21 cellular contexts compared by ENCODE assay signal in genomic region chr6:125233216-125233615, GRCh38.
DNase-seq lines count a peak whose midpoint lies in the region; ATAC-seq and TF ChIP-seq lines count a peak whose summit lies in the region.
"Had no signal": no experiment of that assay in that cellular context is flagged by ENCODE, and none has a peak within 500 bp of the region (broad histone marks: within the 10 kb centered on the region; RNA-seq: fewer than 3 reads in every experiment).

No MANE protein-coding gene starts in this region.

- intact Hi-C loops in tibial artery (cut with DNase I; ENCODE audit: low total_unique reads) = no loop called here

- H3K4me3 ChIP-seq in GM23248 (no peak overlapping the region), neural cell (ENCODE audit: low read length) (no peak overlapping the region), tibial artery (no peak overlapping the region)
- H3K4me3 ChIP-seq: A549, GM12878, SJCRH30 had no signal

- TF ChIP-seq EP300 in neural cell (conservative IDR thresholded peaks at IDR 0.05; ENCODE audit: poor library complexity, severe bottlenecking) = no peak

- H3K9me2 ChIP-seq in GM23248 (ENCODE audit: insufficient read depth) (peaks cover 3% of the 10 kb centered on the region; the same call in 1 of the 2 replicates), neural cell (ENCODE audit: insufficient read depth, low read length) (no peaks in the 10 kb centered on the region)

- H3K9ac ChIP-seq in GM23248 (no peak overlapping the region), neural cell (ENCODE audit: low read length) (no peak overlapping the region)

- DNase-seq in GM23248 (peak; percentile 2), NCI-H226 (peak; percentile 39), caudate nucleus (lab: John Stamatoyannopoulos, UW) (no peak), tibial artery (no peak)
- DNase-seq in activated T-cell treated with anti-CD3 and anti-CD28 coated beads, Interleukin-2, amount 50 U/mL, for 4 hours = no peak
- no peak for DNase-seq in activated T-cell treated with anti-CD3 and anti-CD28 coated beads, Interleukin-2, amount 50 U/mL, for 1 hour
- DNase-seq: DND-41, KG1, MV-4-11, NCI-H1105 treated with DMSO at 0.1 percent for 48 hours, NCI-H2029 treated with DMSO at 0.1 percent for 48 hours, NCI-H446, NCI-H526, OCI-M1, SJCRH30 had no signal

- H3F3A ChIP-seq in GM23248 (ENCODE audit: insufficient read depth) (peaks cover 6% of the 10 kb centered on the region; the same call in 1 of the 2 replicates), neural cell (ENCODE audit: insufficient read depth, low read length, poor library complexity, severe bottlenecking) (no peaks in the 10 kb centered on the region)

- no peaks in the 10 kb centered on the region for H3K36me3 Mint-ChIP-seq in activated T-cell treated with anti-CD3 and anti-CD28 coated beads, Interleukin-2, amount 50 U/mL, for 4 hours (ENCODE audit: insufficient read depth)
- H3K36me3 Mint-ChIP-seq: CD14-positive monocyte had no signal

- H3K27me3 ChIP-seq in GM23248 (replicated peaks; ENCODE audit: insufficient read depth) (no peaks in the 10 kb centered on the region), neural cell (ENCODE audit: insufficient read depth, low read depth, low read length) (no peaks in the 10 kb centered on the region), tibial artery (no peaks in the 10 kb centered on the region)
- H3K27me3 ChIP-seq: SJCRH30 had no signal

- H3K4me2 ChIP-seq in GM23248 (ENCODE audit: unreplicated experiment) = peak overlapping the region; percentile 33
- no peak overlapping the region for H3K4me2 ChIP-seq in neural cell (ENCODE audit: low read length)
- H3K4me2 ChIP-seq: A549 had no signal

- TF ChIP-seq RAD21 in neural cell (conservative IDR thresholded peaks at IDR 0.05) = no peak

- ATAC-seq in activated T-cell treated with anti-CD3 and anti-CD28 coated beads, Interleukin-2, amount 50 U/mL, for 4 hours = no peak
- no peak for ATAC-seq in GM19397 (IDR thresholded peaks at IDR 0.05; ENCODE audit: unreplicated experiment)
- ATAC-seq: A549, GM12878 had no signal

- H3K4me3 Mint-ChIP-seq in activated T-cell treated with anti-CD3 and anti-CD28 coated beads, Interleukin-2, amount 50 U/mL, for 4 hours = no peak overlapping the region
- H3K4me3 Mint-ChIP-seq: B cell, CD14-positive monocyte had no signal

- H3K4me1 Mint-ChIP-seq in activated T-cell treated with anti-CD3 and anti-CD28 coated beads, Interleukin-2, amount 50 U/mL, for 4 hours (ENCODE audit: low read depth) = no peaks in the 10 kb centered on the region
- H3K4me1 Mint-ChIP-seq: B cell had no signal

- H3K9me3 Mint-ChIP-seq in activated T-cell treated with anti-CD3 and anti-CD28 coated beads, Interleukin-2, amount 50 U/mL, for 4 hours = peaks cover 3% of the 10 kb centered on the region

- H3K79me2 ChIP-seq in GM23248 (ENCODE audit: insufficient read depth) (no peaks in the 10 kb centered on the region), neural cell (replicated peaks; ENCODE audit: insufficient read depth, low read length) (no peaks in the 10 kb centered on the region)

- H3K4me1 ChIP-seq in GM23248 (ENCODE audit: insufficient read depth) (peaks cover 37% of the 10 kb centered on the region), tibial artery (peaks cover 0 to 59% (median 15%) of the 10 kb centered on the region in 4 donors)
- H3K4me1 ChIP-seq: SJCRH30 had no signal

- H3K27ac ChIP-seq in GM23248 (peak overlapping the region; percentile 42; the same call in 1 of the 2 replicates), caudate nucleus (ENCODE audit: low read depth, low read length) (peak overlapping the region; percentile 16), neural cell (ENCODE audit: low read length) (peak overlapping the region; percentile 37), tibial artery (no peak overlapping the region)
- H3K27ac ChIP-seq: SJCRH30 had no signal

- H2AFZ ChIP-seq in GM23248 = 0 out of 2 replicates have a peak overlapping the region, but pooled peaks have one; percentile 24
- no peak overlapping the region for H2AFZ ChIP-seq in neural cell (ENCODE audit: low read depth, low read length)

- no peaks in the 10 kb centered on the region for H3K27me3 Mint-ChIP-seq in activated T-cell treated with anti-CD3 and anti-CD28 coated beads, Interleukin-2, amount 50 U/mL, for 4 hours (ENCODE audit: low read depth)
- H3K27me3 Mint-ChIP-seq: B cell had no signal

- TF ChIP-seq CTCF in neural cell (IDR thresholded peaks at IDR 0.05; ENCODE audit: poor library complexity, severe bottlenecking) (no peak), tibial artery (IDR thresholded peaks at IDR 0.05) (no peak)

- 26 to 34% methylated on average over 3 of the region's 3 CpGs for WGBS in GM23248 (ENCODE audit: low coverage in 1 of 2, low lambda C conversion rate in 2 of 2, missing lambda C conversion rate in 2 of 2), 2 experiments

- in situ Hi-C loops in GM23248 (cut with MboI) = no loop called here

- no peaks in the 10 kb centered on the region for H3K36me3 ChIP-seq in GM23248 (ENCODE audit: low read depth)
- H3K36me3 ChIP-seq in neural cell (ENCODE audit: insufficient read depth, low read length) = no peaks in the 10 kb centered on the region
- no peaks in the 10 kb centered on the region for H3K36me3 ChIP-seq in tibial artery
- H3K36me3 ChIP-seq: SJCRH30 had no signal

- H3K9me3 ChIP-seq in GM23248 (ENCODE audit: low read depth) (no peaks in the 10 kb centered on the region), neural cell (ENCODE audit: low read length) (no peaks in the 10 kb centered on the region), tibial artery (no peaks in the 10 kb centered on the region)
- H3K9me3 ChIP-seq: A549, SJCRH30 had no signal

- no peaks in the 10 kb centered on the region for H4K20me1 ChIP-seq in GM23248 (ENCODE audit: insufficient read depth)
- H4K20me1 ChIP-seq in neural cell (ENCODE audit: insufficient read depth) = no peaks in the 10 kb centered on the region

TF ChIP-seq in neural cell, 6 proteins besides CTCF, POLR2A, EP300 and RAD21:
- no peak for TF ChIP-seq POLR2AphosphoS5 (IDR thresholded peaks at IDR 0.05)
- TF ChIP-seq MXI1 (conservative IDR thresholded peaks at IDR 0.05; ENCODE audit: poor library complexity, severe bottlenecking) = no peak
- no peak for TF ChIP-seq EZH2 (IDR thresholded peaks at IDR 0.05; ENCODE audit: borderline replicate concordance, insufficient read depth, low read length, poor library complexity, severe bottlenecking)
- TF ChIP-seq, protein P1, sequence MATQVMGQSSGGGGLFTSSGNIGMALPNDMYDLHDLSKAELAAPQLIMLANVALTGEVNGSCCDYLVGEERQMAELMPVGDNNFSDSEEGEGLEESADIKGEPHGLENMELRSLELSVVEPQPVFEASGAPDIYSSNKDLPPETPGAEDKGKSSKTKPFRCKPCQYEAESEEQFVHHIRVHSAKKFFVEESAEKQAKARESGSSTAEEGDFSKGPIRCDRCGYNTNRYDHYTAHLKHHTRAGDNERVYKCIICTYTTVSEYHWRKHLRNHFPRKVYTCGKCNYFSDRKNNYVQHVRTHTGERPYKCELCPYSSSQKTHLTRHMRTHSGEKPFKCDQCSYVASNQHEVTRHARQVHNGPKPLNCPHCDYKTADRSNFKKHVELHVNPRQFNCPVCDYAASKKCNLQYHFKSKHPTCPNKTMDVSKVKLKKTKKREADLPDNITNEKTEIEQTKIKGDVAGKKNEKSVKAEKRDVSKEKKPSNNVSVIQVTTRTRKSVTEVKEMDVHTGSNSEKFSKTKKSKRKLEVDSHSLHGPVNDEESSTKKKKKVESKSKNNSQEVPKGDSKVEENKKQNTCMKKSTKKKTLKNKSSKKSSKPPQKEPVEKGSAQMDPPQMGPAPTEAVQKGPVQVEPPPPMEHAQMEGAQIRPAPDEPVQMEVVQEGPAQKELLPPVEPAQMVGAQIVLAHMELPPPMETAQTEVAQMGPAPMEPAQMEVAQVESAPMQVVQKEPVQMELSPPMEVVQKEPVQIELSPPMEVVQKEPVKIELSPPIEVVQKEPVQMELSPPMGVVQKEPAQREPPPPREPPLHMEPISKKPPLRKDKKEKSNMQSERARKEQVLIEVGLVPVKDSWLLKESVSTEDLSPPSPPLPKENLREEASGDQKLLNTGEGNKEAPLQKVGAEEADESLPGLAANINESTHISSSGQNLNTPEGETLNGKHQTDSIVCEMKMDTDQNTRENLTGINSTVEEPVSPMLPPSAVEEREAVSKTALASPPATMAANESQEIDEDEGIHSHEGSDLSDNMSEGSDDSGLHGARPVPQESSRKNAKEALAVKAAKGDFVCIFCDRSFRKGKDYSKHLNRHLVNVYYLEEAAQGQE (IDR thresholded peaks at IDR 0.05; ENCODE audit: borderline replicate concordance) = no peak
- TF ChIP-seq TAF1 (IDR thresholded peaks at IDR 0.05; ENCODE audit: low read depth) = no peak
- no peak for TF ChIP-seq SMC3 (conservative IDR thresholded peaks at IDR 0.05; ENCODE audit: poor library complexity)

Comparison
In these comparisons a context has a peak if more than half of its experiments do, and no peak if none do; other contexts are left out.
1. DNase-seq: peak in GM23248 (single experiment) and NCI-H226 (single experiment); none in caudate nucleus (0 of 61), activated T-cell treated with anti-CD3 and anti-CD28 coated beads, Interleukin-2, amount 50 U/mL, for 4 hours (single experiment), tibial artery (0 of 2) and activated T-cell treated with anti-CD3 and anti-CD28 coated beads, Interleukin-2, amount 50 U/mL, for 1 hour (single experiment).
2. H3K27ac ChIP-seq: peak in GM23248 (single experiment), caudate nucleus (single experiment) and neural cell (single experiment); none in tibial artery (0 of 2).